Comparison of ENCODE assay signal across 9 cellular contexts in the genomic region with DNA sequence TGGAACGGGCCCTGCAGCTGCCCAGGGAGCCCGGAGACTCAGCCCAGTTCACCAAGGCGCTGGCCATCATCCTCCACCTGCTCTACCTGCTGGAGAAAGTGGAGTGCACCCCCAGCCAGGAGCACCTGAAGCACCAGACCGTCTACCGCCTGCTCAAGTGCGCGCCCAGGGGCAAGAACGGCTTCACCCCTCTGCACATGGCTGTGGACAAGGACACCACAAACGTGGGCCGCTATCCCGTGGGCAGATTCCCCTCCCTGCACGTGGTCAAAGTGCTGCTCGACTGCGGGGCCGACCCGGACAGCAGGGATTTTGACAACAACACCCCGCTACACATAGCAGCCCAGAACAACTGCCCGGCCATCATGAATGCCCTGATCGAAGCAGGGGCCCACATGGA. TPM values are rescaled to one million over a fixed set of nuclear protein-coding genes. Genes with fewer than 3 reads are reported as not detected.
DNase-seq lines count a peak whose midpoint lies in the region; ATAC-seq and TF ChIP-seq lines count a peak whose summit lies in the region.
"Not testable (repeated sequence)": the region's sequence is repeated elsewhere in the genome, so short reads cannot be mapped to it uniquely, and the experiment has no call there.
"Had no signal": no experiment of that assay in that cellular context is flagged by ENCODE, and none has a peak within 500 bp of the region (broad histone marks: within the 10 kb centered on the region; RNA-seq: fewer than 3 reads in every experiment).

No MANE protein-coding gene starts in this region.

- H3K4me3 ChIP-seq in BE2C (ENCODE audit: low read depth, low read length) = peak overlapping the region; percentile 82
- H3K4me3 ChIP-seq in GM23338; naive thymus-derived CD4-positive, alpha-beta T cell (ENCODE audit: low read length): not testable (repeated sequence)
- peak overlapping the region; percentile 6 for H3K4me3 ChIP-seq in NT2/D1 (ENCODE audit: insufficient read length, low read depth)
- H3K4me3 ChIP-seq in gastrocnemius medialis = peak overlapping the region; percentile 68 to 100 (median 92)

- H3K27ac ChIP-seq in GM23338 (ENCODE audit: low read depth) = not testable (repeated sequence)
- peak overlapping the region; percentile 11 for H3K27ac ChIP-seq in naive thymus-derived CD4-positive, alpha-beta T cell (ENCODE audit: low read depth, low read length)
- H3K27ac ChIP-seq in gastrocnemius medialis = peak overlapping the region; percentile 91 to 100 (median 94)

- not testable (repeated sequence) for H3K27ac Mint-ChIP-seq in GM23338; chondrocyte (ENCODE audit: unreplicated experiment)
- peak overlapping the region; percentile 74 for H3K27ac Mint-ChIP-seq in activated CD4-positive, alpha-beta T cell treated with anti-CD3 and anti-CD28 coated beads, Interleukin-2, amount 10 ng/mL, durations not matched to agents 7 days and 5 days
- peak overlapping the region; percentile 23 for H3K27ac Mint-ChIP-seq in activated naive CD4-positive, alpha-beta T cell treated with anti-CD3 and anti-CD28 coated beads, Interleukin-2, amount 50 U/mL, for 24 hours
- H3K27ac Mint-ChIP-seq in naive thymus-derived CD4-positive, alpha-beta T cell = peak overlapping the region in 5 of 9 donors; percentile 46 to 84 (median 56)

- not testable (repeated sequence) for H4K20me1 ChIP-seq in GM23338 (replicated peaks; ENCODE audit: insufficient read depth)

- not testable (repeated sequence) for DNase-seq in BE2C; GM23338 (ENCODE audit: low spot score); NT2/D1 (ENCODE audit: low read depth, low spot score); activated CD4-positive, alpha-beta T cell treated with anti-CD3 and anti-CD28 coated beads, Interleukin-2, amount 10 ng/mL, durations not matched to agents 7 days and 5 days; chondrocyte (ENCODE audit: low spot score); naive thymus-derived CD4-positive, alpha-beta T cell; gastrocnemius medialis

- ATAC-seq in GM23338; naive thymus-derived CD4-positive, alpha-beta T cell; gastrocnemius medialis: not testable (repeated sequence)

- not testable (repeated sequence) for H3K9me3 ChIP-seq in BE2C; NT2/D1 (ENCODE audit: insufficient read depth, low read length); naive thymus-derived CD4-positive, alpha-beta T cell (ENCODE audit: control insufficient read depth in 2 of 3, low read length in 3 of 3); gastrocnemius medialis

- H3K9me3 Mint-ChIP-seq in GM23338; activated CD4-positive, alpha-beta T cell treated with anti-CD3 and anti-CD28 coated beads, Interleukin-2, amount 10 ng/mL, durations not matched to agents 7 days and 5 days; activated naive CD4-positive, alpha-beta T cell treated with anti-CD3 and anti-CD28 coated beads, Interleukin-2, amount 50 U/mL, for 24 hours; chondrocyte (ENCODE audit: low read depth); naive thymus-derived CD4-positive, alpha-beta T cell: not testable (repeated sequence)

- H3K4me1 Mint-ChIP-seq in GM23338 = not testable (repeated sequence)
- peaks cover 37% of the 10 kb centered on the region for H3K4me1 Mint-ChIP-seq in activated CD4-positive, alpha-beta T cell treated with anti-CD3 and anti-CD28 coated beads, Interleukin-2, amount 10 ng/mL, durations not matched to agents 7 days and 5 days
- peaks cover 33% of the 10 kb centered on the region for H3K4me1 Mint-ChIP-seq in activated naive CD4-positive, alpha-beta T cell treated with anti-CD3 and anti-CD28 coated beads, Interleukin-2, amount 50 U/mL, for 24 hours
- H3K4me1 Mint-ChIP-seq in chondrocyte (ENCODE audit: low read depth) = peaks cover 21% of the 10 kb centered on the region
- peaks cover 12 to 51% (median 34%) of the 10 kb centered on the region in 7 donors for H3K4me1 Mint-ChIP-seq in naive thymus-derived CD4-positive, alpha-beta T cell

- not testable (repeated sequence) for H2AFZ ChIP-seq in GM23338

- POLR2A ChIA-PET in activated CD4-positive, alpha-beta T cell treated with anti-CD3 and anti-CD28 coated beads, Interleukin-2, amount 10 ng/mL, durations not matched to agents 7 days and 5 days (lab: Charles Lee) = not testable (repeated sequence)
- POLR2A ChIA-PET in naive thymus-derived CD4-positive, alpha-beta T cell (lab: Charles Lee) = interaction anchor here (0.7 to 2.9 kb wide), 2 partner anchors 9 to 69 kb away, joined by 3 to 42 read pairs; a partner anchor contains a TSS

- H3K4me3 Mint-ChIP-seq in GM23338 (peak overlapping the region; percentile 85), chondrocyte (ENCODE audit: unreplicated experiment) (peak overlapping the region; percentile 70)
- H3K4me3 Mint-ChIP-seq in activated CD4-positive, alpha-beta T cell treated with anti-CD3 and anti-CD28 coated beads, Interleukin-2, amount 10 ng/mL, durations not matched to agents 7 days and 5 days = peak overlapping the region; percentile 76
- peak overlapping the region; percentile 92 for H3K4me3 Mint-ChIP-seq in activated naive CD4-positive, alpha-beta T cell treated with anti-CD3 and anti-CD28 coated beads, Interleukin-2, amount 50 U/mL, for 24 hours
- H3K4me3 Mint-ChIP-seq in naive thymus-derived CD4-positive, alpha-beta T cell = peak overlapping the region; percentile 33 to 90 (median 80)

- H3K36me3 Mint-ChIP-seq in GM23338 (ENCODE audit: low read depth) = peaks cover 57% of the 10 kb centered on the region
- H3K36me3 Mint-ChIP-seq in activated CD4-positive, alpha-beta T cell treated with anti-CD3 and anti-CD28 coated beads, Interleukin-2, amount 10 ng/mL, durations not matched to agents 7 days and 5 days (ENCODE audit: low read depth) = peaks cover 37% of the 10 kb centered on the region
- H3K36me3 Mint-ChIP-seq in activated naive CD4-positive, alpha-beta T cell treated with anti-CD3 and anti-CD28 coated beads, Interleukin-2, amount 50 U/mL, for 24 hours; chondrocyte (ENCODE audit: low read depth): not testable (repeated sequence)
- peaks cover 4 to 21% (median 6%) of the 10 kb centered on the region in 5 donors for H3K36me3 Mint-ChIP-seq in naive thymus-derived CD4-positive, alpha-beta T cell

- intact Hi-C loops in naive thymus-derived CD4-positive, alpha-beta T cell (cut with micrococcal nuclease) = loop anchor here (5.0 kb wide), 6 partner anchors 119 to 1669 kb away; a partner anchor contains a TSS
- intact Hi-C loops in gastrocnemius medialis (cut with DNase I; ENCODE audit: low total_unique reads) = loop anchor here (10.0 kb wide), 1 partner anchor 258 kb away; a partner anchor contains a TSS

- peaks cover 32% of the 10 kb centered on the region for H3K36me3 ChIP-seq in BE2C
- H3K36me3 ChIP-seq in GM23338 (ENCODE audit: insufficient read depth) = not testable (repeated sequence)
- peaks cover 52% of the 10 kb centered on the region for H3K36me3 ChIP-seq in NT2/D1 (ENCODE audit: insufficient read depth, insufficient read length, low read length)
- H3K36me3 ChIP-seq in naive thymus-derived CD4-positive, alpha-beta T cell (ENCODE audit: control insufficient read depth in 2 of 3, insufficient read depth in 3 of 3, low read length in 3 of 3) = peaks cover 7 to 53% (median 7%) of the 10 kb centered on the region in 3 experiments
- H3K36me3 ChIP-seq in gastrocnemius medialis = peaks cover 0 to 19% of the 10 kb centered on the region in 2 donors

- peaks cover 35% of the 10 kb centered on the region for H3K79me2 ChIP-seq in GM23338 (replicated peaks; ENCODE audit: insufficient read depth)

- peak overlapping the region; percentile 88; the same call in 1 of the 2 replicates for H3K4me2 ChIP-seq in GM23338

- H3K27me3 Mint-ChIP-seq in GM23338 (ENCODE audit: insufficient read depth, low read depth, poor library complexity) = peaks cover 16% of the 10 kb centered on the region
- not testable (repeated sequence) for H3K27me3 Mint-ChIP-seq in activated CD4-positive, alpha-beta T cell treated with anti-CD3 and anti-CD28 coated beads, Interleukin-2, amount 10 ng/mL, durations not matched to agents 7 days and 5 days; activated naive CD4-positive, alpha-beta T cell treated with anti-CD3 and anti-CD28 coated beads, Interleukin-2, amount 50 U/mL, for 24 hours; chondrocyte (ENCODE audit: low read depth); naive thymus-derived CD4-positive, alpha-beta T cell

- CTCF ChIA-PET in activated CD4-positive, alpha-beta T cell treated with anti-CD3 and anti-CD28 coated beads, Interleukin-2, amount 10 ng/mL, durations not matched to agents 7 days and 5 days (lab: Charles Lee) = interaction anchor here (3.3 kb wide), 1 partner anchor 16 kb away, joined by 46 read pairs; no protein-coding TSS in a partner anchor
- CTCF ChIA-PET in naive thymus-derived CD4-positive, alpha-beta T cell (lab: Charles Lee) = not testable (repeated sequence)

- TF ChIP-seq POLR2A in gastrocnemius medialis (IDR thresholded peaks at IDR 0.05) = not testable (repeated sequence)

- peak overlapping the region; percentile 99 for H3K9ac ChIP-seq in NT2/D1 (ENCODE audit: insufficient read length, low read depth)

- not testable (repeated sequence) for TF ChIP-seq CTCF in BE2C (IDR thresholded peaks at IDR 0.05; ENCODE audit: low read depth, low read length); GM23338 (conservative IDR thresholded peaks at IDR 0.05; ENCODE audit: low read depth in 2 of 2); chondrocyte (IDR thresholded peaks at IDR 0.05); gastrocnemius medialis (IDR thresholded peaks at IDR 0.05 in 4 of 5, conservative IDR thresholded peaks at IDR 0.05 in 1 of 5)

- not testable (repeated sequence) for H3K9me2 ChIP-seq in GM23338 (ENCODE audit: insufficient read depth)

- H3K4me1 ChIP-seq in BE2C; GM23338 (ENCODE audit: insufficient read depth); naive thymus-derived CD4-positive, alpha-beta T cell (ENCODE audit: control insufficient read depth in 2 of 2, insufficient read depth in 2 of 2, low read length in 2 of 2): not testable (repeated sequence)
- H3K4me1 ChIP-seq in NT2/D1 (ENCODE audit: insufficient read depth, insufficient read length) (peaks cover 22% of the 10 kb centered on the region), gastrocnemius medialis (peaks cover 40 to 52% of the 10 kb centered on the region in 2 donors)

- in situ Hi-C loops in gastrocnemius medialis (cut with MboI; ENCODE audit: low sequenced_read_pairs in 4 of 4) = not testable (repeated sequence)

- H3F3A ChIP-seq in GM23338 (replicated peaks; ENCODE audit: low read depth) = not testable (repeated sequence)

- not testable (repeated sequence) for H3K27me3 ChIP-seq in BE2C; GM23338 (ENCODE audit: insufficient read depth); NT2/D1 (ENCODE audit: insufficient read depth, insufficient read length); naive thymus-derived CD4-positive, alpha-beta T cell (ENCODE audit: control insufficient read depth in 2 of 2, insufficient read depth in 2 of 2, low read length in 2 of 2); gastrocnemius medialis

RNA-seq across cellular contexts. Expression of a gene that starts 1.7 kb away (rescaled TPM):
- 16.3 TPM for polyA plus RNA-seq in BE2C (2012; ENCODE audit: insufficient read depth, insufficient read length, low read depth)
- 15.2 and 16.5 TPM in 2 replicates for total RNA-seq in GM23338 (2014; rRNA removed; shearing (Covaris generic))
- 0.87 and 0.97 TPM in 2 replicates for polyA plus RNA-seq in GM23338 (2016; fragmentation: Nextera tagmentation; extraction: Ambion mirVana)
- 10 to 100 TPM; 11.9 TPM for total RNA-seq in activated CD4-positive, alpha-beta T cell treated with anti-CD3 and anti-CD28 coated beads, Interleukin-2, amount 10 ng/mL, durations not matched to agents 7 days and 5 days
- total RNA-seq in chondrocyte (11.1 to 12.3 TPM (median 11.4 TPM) in 3 replicates), gastrocnemius medialis (100 to 1,000 TPM; 246 to 360 (median 300) TPM)
- 10 to 100 TPM; 10.2 to 17.2 (median 14.4) TPM for total RNA-seq in naive thymus-derived CD4-positive, alpha-beta T cell
- polyA plus RNA-seq in naive thymus-derived CD4-positive, alpha-beta T cell = 1 to 10 TPM; 2.4 to 6.3 TPM

RNA-seq across cellular contexts. Expression of a gene that starts 38.2 kb away (rescaled TPM):
- 11.3 TPM for polyA plus RNA-seq in BE2C (2012; ENCODE audit: insufficient read depth, insufficient read length, low read depth)
- total RNA-seq in GM23338 (2014; rRNA removed; shearing (Covaris generic)) = 0.31 and 0.38 TPM in 2 replicates
- polyA plus RNA-seq in GM23338 (2016; fragmentation: Nextera tagmentation; extraction: Ambion mirVana) = 0.32 and 0.38 TPM in 2 replicates
- total RNA-seq in activated CD4-positive, alpha-beta T cell treated with anti-CD3 and anti-CD28 coated beads, Interleukin-2, amount 10 ng/mL, durations not matched to agents 7 days and 5 days = 10 to 100 TPM; 18.6 to 19.2 TPM
- 6.8 to 13.2 TPM (median 12.3 TPM) in 3 replicates for total RNA-seq in chondrocyte
- total RNA-seq in naive thymus-derived CD4-positive, alpha-beta T cell = 10 to 100 TPM; 12.5 to 28.4 (median 16.5) TPM
- 10 to 100 TPM in 1 of 2 donors, 1 to 10 TPM in 1; 3.8 to 14.3 TPM for polyA plus RNA-seq in naive thymus-derived CD4-positive, alpha-beta T cell
- total RNA-seq in gastrocnemius medialis = 10 to 100 TPM in 2 of 4 donors, 1 to 10 TPM in 2; 5.9 to 14.0 (median 9.0) TPM
- total RNA-seq: G401 had no signal

Comparison
In these comparisons a context has a peak if more than half of its experiments do, and no peak if none do; other contexts are left out.
1. RNA of a gene that starts 1.7 kb away (total RNA-seq): 246 to 360 TPM in gastrocnemius medialis; 15.2 to 16.5 TPM in GM23338, 10.2 to 17.2 TPM in naive thymus-derived CD4-positive, alpha-beta T cell, 11.9 TPM in activated CD4-positive, alpha-beta T cell treated with anti-CD3 and anti-CD28 coated beads, Interleukin-2, amount 10 ng/mL, durations not matched to agents 7 days and 5 days and 11.1 to 12.3 TPM in chondrocyte; every median in the first group is over 10 times any median in the second.
2. Peak in every context shown above with its lines, with median percentiles within 50 percentile points of each other: H3K4me3 Mint-ChIP-seq.